In the genomic region with DNA sequence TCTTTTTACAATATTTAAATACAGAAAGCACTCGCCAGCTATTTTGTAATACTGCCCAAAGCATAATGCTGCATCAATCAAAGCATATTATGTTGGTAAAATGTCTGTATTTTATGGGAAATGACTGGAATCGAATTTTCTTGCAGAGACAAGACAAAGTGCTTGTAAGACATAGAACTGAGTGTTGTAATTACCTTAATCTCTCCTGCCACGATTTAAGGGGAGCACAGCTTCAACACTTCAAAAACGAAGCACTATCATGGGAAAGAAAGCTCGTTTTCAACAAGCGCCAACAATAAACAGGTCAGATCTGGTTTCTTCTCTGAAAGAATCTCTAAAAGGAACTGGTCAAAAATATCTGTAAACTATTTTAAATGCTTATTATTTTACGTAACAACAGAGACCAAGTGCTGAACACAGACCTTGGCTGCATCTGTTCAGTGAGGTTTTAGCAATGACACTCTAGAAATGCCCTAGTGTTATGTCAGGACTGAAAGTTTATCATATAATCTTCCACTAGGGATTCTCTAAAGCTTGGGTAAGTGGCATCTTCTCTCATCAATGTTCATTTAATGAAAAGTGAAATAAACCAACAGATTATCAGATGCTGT, we compare ENCODE assay signal across 2 cellular contexts.
TF ChIP-seq lines count a peak whose summit lies in the region.

No MANE protein-coding gene starts in this region.

TF ChIP-seq in SK-N-SH treated with all-trans-retinoic acid at 6 μM for 48 hours, 23 proteins besides CTCF, POLR2A, EP300 and RAD21 (continued from another document and continues in another):
- TF ChIP-seq, protein P1, sequence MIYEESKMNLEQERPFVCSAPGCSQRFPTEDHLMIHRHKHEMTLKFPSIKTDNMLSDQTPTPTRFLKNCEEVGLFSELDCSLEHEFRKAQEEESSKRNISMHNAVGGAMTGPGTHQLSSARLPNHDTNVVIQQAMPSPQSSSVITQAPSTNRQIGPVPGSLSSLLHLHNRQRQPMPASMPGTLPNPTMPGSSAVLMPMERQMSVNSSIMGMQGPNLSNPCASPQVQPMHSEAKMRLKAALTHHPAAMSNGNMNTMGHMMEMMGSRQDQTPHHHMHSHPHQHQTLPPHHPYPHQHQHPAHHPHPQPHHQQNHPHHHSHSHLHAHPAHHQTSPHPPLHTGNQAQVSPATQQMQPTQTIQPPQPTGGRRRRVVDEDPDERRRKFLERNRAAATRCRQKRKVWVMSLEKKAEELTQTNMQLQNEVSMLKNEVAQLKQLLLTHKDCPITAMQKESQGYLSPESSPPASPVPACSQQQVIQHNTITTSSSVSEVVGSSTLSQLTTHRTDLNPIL (CRISPR knock-in tag; IDR thresholded peaks at IDR 0.05; ENCODE audit: low read depth) = 0 out of 2 replicates have a peak, but pooled peaks have one; percentile 7
- TF ChIP-seq ZC3H10 (CRISPR knock-in tag; IDR thresholded peaks at IDR 0.05) (0 out of 2 replicates have a peak, but pooled peaks have one; percentile 16), TCF4 (CRISPR knock-in tag; IDR thresholded peaks at IDR 0.05; ENCODE audit: borderline replicate concordance) (no peak), ESRRG (CRISPR knock-in tag; IDR thresholded peaks at IDR 0.05) (no peak), ZNF70 (CRISPR knock-in tag; IDR thresholded peaks at IDR 0.05) (no peak), CSDC2 (CRISPR knock-in tag; IDR thresholded peaks at IDR 0.05) (no peak), ZNF565 (CRISPR knock-in tag; conservative IDR thresholded peaks at IDR 0.05; ENCODE audit: low read depth) (no peak), ZFP3 (CRISPR knock-in tag; IDR thresholded peaks at IDR 0.05) (no peak), ISL1 (CRISPR knock-in tag; IDR thresholded peaks at IDR 0.05) (no peak), PPARA (CRISPR knock-in tag; IDR thresholded peaks at IDR 0.05; ENCODE audit: borderline replicate concordance) (no peak), RARB (CRISPR knock-in tag; IDR thresholded peaks at IDR 0.05) (no peak), SNAI2 (CRISPR knock-in tag; IDR thresholded peaks at IDR 0.05) (no peak), TOX (CRISPR knock-in tag; IDR thresholded peaks at IDR 0.05; ENCODE audit: borderline replicate concordance) (no peak), OSR1 (CRISPR knock-in tag; IDR thresholded peaks at IDR 0.05) (no peak), BACH2 (CRISPR knock-in tag; IDR thresholded peaks at IDR 0.05; ENCODE audit: borderline replicate concordance) (no peak), ZNF8 (CRISPR knock-in tag; IDR thresholded peaks at IDR 0.05) (peak; percentile 3; the same call in 1 of the 2 replicates)
- TF ChIP-seq, protein P2, sequence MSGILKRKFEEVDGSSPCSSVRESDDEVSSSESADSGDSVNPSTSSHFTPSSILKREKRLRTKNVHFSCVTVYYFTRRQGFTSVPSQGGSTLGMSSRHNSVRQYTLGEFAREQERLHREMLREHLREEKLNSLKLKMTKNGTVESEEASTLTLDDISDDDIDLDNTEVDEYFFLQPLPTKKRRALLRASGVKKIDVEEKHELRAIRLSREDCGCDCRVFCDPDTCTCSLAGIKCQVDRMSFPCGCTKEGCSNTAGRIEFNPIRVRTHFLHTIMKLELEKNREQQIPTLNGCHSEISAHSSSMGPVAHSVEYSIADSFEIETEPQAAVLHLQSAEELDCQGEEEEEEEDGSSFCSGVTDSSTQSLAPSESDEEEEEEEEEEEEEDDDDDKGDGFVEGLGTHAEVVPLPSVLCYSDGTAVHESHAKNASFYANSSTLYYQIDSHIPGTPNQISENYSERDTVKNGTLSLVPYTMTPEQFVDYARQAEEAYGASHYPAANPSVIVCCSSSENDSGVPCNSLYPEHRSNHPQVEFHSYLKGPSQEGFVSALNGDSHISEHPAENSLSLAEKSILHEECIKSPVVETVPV (CRISPR knock-in tag; IDR thresholded peaks at IDR 0.05) = no peak; the same call in 1 of the 2 replicates
- TF ChIP-seq, protein P3, sequence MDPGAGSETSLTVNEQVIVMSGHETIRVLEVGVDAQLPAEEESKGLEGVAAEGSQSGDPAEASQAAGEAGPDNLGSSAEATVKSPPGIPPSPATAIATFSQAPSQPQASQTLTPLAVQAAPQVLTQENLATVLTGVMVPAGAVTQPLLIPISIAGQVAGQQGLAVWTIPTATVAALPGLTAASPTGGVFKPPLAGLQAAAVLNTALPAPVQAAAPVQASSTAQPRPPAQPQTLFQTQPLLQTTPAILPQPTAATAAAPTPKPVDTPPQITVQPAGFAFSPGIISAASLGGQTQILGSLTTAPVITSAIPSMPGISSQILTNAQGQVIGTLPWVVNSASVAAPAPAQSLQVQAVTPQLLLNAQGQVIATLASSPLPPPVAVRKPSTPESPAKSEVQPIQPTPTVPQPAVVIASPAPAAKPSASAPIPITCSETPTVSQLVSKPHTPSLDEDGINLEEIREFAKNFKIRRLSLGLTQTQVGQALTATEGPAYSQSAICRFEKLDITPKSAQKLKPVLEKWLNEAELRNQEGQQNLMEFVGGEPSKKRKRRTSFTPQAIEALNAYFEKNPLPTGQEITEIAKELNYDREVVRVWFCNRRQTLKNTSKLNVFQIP (CRISPR knock-in tag; IDR thresholded peaks at IDR 0.05; ENCODE audit: borderline replicate concordance, low read depth) = no peak
- TF ChIP-seq, protein P4, sequence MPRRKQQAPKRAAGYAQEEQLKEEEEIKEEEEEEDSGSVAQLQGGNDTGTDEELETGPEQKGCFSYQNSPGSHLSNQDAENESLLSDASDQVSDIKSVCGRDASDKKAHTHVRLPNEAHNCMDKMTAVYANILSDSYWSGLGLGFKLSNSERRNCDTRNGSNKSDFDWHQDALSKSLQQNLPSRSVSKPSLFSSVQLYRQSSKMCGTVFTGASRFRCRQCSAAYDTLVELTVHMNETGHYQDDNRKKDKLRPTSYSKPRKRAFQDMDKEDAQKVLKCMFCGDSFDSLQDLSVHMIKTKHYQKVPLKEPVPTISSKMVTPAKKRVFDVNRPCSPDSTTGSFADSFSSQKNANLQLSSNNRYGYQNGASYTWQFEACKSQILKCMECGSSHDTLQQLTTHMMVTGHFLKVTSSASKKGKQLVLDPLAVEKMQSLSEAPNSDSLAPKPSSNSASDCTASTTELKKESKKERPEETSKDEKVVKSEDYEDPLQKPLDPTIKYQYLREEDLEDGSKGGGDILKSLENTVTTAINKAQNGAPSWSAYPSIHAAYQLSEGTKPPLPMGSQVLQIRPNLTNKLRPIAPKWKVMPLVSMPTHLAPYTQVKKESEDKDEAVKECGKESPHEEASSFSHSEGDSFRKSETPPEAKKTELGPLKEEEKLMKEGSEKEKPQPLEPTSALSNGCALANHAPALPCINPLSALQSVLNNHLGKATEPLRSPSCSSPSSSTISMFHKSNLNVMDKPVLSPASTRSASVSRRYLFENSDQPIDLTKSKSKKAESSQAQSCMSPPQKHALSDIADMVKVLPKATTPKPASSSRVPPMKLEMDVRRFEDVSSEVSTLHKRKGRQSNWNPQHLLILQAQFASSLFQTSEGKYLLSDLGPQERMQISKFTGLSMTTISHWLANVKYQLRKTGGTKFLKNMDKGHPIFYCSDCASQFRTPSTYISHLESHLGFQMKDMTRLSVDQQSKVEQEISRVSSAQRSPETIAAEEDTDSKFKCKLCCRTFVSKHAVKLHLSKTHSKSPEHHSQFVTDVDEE (CRISPR knock-in tag; IDR thresholded peaks at IDR 0.05) = no peak

TF ChIP-seq in SK-N-SH, 30 proteins besides CTCF, POLR2A, EP300 and RAD21 (continued from another document):
- no peak for TF ChIP-seq YY1 (IDR thresholded peaks at IDR 0.05; ENCODE audit: low read depth)
- TF ChIP-seq NFIC (IDR thresholded peaks at IDR 0.05; ENCODE audit: borderline replicate concordance) = no peak
- TF ChIP-seq, protein P5, sequence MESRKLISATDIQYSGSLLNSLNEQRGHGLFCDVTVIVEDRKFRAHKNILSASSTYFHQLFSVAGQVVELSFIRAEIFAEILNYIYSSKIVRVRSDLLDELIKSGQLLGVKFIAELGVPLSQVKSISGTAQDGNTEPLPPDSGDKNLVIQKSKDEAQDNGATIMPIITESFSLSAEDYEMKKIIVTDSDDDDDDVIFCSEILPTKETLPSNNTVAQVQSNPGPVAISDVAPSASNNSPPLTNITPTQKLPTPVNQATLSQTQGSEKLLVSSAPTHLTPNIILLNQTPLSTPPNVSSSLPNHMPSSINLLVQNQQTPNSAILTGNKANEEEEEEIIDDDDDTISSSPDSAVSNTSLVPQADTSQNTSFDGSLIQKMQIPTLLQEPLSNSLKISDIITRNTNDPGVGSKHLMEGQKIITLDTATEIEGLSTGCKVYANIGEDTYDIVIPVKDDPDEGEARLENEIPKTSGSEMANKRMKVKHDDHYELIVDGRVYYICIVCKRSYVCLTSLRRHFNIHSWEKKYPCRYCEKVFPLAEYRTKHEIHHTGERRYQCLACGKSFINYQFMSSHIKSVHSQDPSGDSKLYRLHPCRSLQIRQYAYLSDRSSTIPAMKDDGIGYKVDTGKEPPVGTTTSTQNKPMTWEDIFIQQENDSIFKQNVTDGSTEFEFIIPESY (IDR thresholded peaks at IDR 0.05; ENCODE audit: borderline replicate concordance, low read depth) = no peak
- no peak for TF ChIP-seq RCOR1 (IDR thresholded peaks at IDR 0.05; ENCODE audit: low read length)
- no peak for TF ChIP-seq MXI1 (IDR thresholded peaks at IDR 0.05; ENCODE audit: low read depth, low read length)
- no peak for TF ChIP-seq JUND (IDR thresholded peaks at IDR 0.05)
- no peak for TF ChIP-seq FOXJ3 (CRISPR knock-in tag; IDR thresholded peaks at IDR 0.05)
